8 cellular contexts compared by ENCODE assay signal in the genomic region with DNA sequence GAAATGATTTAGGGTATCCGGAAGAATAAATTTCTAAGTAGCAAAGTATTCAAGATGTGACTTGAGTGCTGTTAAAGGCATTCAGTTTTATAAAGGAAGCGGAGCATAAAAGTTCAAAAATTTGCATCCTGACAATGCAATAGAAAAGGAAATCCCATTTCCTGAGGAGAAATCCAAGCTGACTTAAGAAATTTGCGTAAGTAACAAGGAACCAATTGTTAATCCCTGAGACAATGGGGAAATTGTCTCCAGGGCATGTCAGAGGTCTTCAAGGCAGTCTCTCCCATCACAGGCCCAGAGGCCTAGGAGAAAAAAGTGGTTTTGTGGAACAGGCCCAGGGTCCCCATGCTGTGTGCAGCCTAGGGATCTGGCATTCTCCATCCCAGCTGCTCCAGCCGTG.
"Had no signal": no experiment of that assay in that cellular context is flagged by ENCODE, and none has a peak within 500 bp of the region (broad histone marks: within the 10 kb centered on the region; RNA-seq: fewer than 3 reads in every experiment).

No MANE protein-coding gene starts in this region.

- ATAC-seq: GM23338, HepG2 had no signal

- H3K4me3 Mint-ChIP-seq: GM23338, H9, HFFc6, IgD-negative memory B cell had no signal

- H3K27ac Mint-ChIP-seq: GM23338, H9, HFFc6, IgD-negative memory B cell had no signal

- DNase-seq: H9, HCEC 1CT, HFFc6, KBM-7 had no signal

- H3K27ac ChIP-seq: HL-60 had no signal

- H3K4me3 ChIP-seq: GM23338 had no signal
